1 cellular context compared by ENCODE assay signal in the genomic region with DNA sequence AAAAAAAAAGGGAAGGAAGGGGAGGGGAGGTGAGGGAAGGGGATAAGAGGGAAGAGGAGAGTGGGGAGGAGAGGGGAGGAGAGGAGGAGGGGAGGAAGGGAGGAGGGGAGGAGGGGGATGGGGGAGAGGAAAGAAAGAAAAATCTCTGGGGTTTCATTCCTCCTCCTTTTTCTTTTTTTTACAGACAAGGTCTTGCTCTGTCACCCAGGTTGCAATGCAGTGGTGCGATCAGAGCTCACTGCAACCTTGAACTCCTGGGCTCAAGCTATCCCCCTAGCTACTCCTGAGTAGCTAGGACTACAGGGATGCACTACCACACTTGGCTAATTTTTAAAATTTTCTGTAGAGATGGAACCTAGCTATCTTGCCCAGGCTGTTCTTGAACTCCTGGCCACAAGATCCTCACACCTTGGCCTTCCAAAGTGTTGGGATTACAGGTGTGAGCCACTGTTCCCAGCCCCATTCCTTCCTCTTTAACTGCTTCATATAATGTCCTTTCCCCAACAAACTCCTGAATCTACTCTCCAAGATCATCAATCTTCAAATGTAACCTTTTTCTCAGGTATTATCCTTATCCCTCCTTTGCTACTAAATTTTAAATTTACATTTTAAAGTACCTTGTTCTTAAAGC.
TF ChIP-seq lines count a peak whose summit lies in the region.

No MANE protein-coding gene starts in this region.

TF ChIP-seq in HepG2, 621 proteins besides CTCF, POLR2A, EP300 and RAD21:
- no peak for TF ChIP-seq NFIB (CRISPR knock-in tag; IDR thresholded peaks at IDR 0.05; ENCODE audit: borderline replicate concordance)
- TF ChIP-seq MAFF (IDR thresholded peaks at IDR 0.05; ENCODE audit: low read depth, low read length) = no peak
- peak; percentile 69 for TF ChIP-seq HNRNPK (IDR thresholded peaks at IDR 0.05; ENCODE audit: low read depth, low read length, poor library complexity, severe bottlenecking)
